1 cellular context compared by ENCODE assay signal in the genomic region with DNA sequence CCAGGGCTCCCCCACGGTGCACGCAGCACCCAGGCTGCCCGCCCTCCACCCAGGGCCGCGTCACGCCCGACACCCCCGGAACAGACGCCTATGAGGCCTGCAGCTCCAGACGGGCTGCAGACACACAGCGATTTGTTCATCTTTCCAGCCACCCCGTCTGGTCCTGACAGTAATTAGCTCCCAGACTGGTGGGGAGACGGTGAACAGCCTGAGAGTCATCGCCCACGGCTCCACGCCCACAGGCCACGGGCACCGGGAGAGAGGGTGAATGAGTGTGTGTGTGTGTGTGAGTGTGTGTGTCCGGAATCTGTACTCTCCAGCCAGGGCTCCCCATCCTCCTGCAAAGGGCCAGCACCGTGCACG.
TF ChIP-seq lines count a peak whose summit lies in the region.

No MANE protein-coding gene starts in this region.

TF ChIP-seq in K562, 482 proteins besides CTCF, POLR2A, EP300 and RAD21 (continued from another document):
- no peak for TF ChIP-seq ZNF277 (CRISPR knock-in tag; IDR thresholded peaks at IDR 0.05; ENCODE audit: borderline replicate concordance)
